Comparison of ENCODE assay signal across 8 cellular contexts in the genomic region with DNA sequence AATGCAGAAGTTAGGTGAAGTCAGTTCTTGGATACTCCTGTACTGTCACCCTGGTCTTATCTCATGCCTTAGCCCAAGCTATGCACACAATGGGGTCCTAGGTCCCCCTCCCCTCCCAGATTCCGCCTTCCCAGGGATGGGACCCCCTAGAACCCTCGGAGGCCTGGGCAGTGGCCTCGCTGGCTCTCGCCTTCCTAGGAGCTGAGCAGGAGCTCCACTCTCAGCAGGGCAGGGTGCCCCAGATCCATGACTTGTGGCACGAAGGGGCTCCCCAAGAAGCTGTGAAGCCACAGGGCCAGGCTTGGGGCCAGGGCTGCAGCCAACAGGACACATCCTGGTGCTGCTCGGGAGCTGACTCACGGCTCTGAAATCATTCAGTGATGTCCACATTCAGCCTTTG. TPM values are rescaled to one million over a fixed set of nuclear protein-coding genes. Genes with fewer than 3 reads are reported as not detected.
DNase-seq lines count a peak whose midpoint lies in the region; ATAC-seq, FAIRE-seq and TF ChIP-seq lines count a peak whose summit lies in the region.
"Not testable (repeated sequence)": the region's sequence is repeated elsewhere in the genome, so short reads cannot be mapped to it uniquely, and the experiment has no call there.

No MANE protein-coding gene starts in this region.

- POLR2A ChIA-PET in AG04450 (lab: Yijun Ruan, JAX); WTC11 (lab: Charles Lee): not testable (repeated sequence)

- not testable (repeated sequence) for H3K4me2 ChIP-seq in astrocyte (ENCODE audit: low read length)

- not testable (repeated sequence) for H2AFZ ChIP-seq in astrocyte (ENCODE audit: low read depth, low read length)

- H3K4me3 ChIP-seq in AG04450 (ENCODE audit: low read depth, low read length); astrocyte (ENCODE audit: insufficient read depth, low read depth, low read length); left lung; spleen: not testable (repeated sequence)

- H3K9me3 Mint-ChIP-seq in WTC11; astrocyte (ENCODE audit: unreplicated experiment): not testable (repeated sequence)

- not testable (repeated sequence) for H3K4me1 ChIP-seq in astrocyte (ENCODE audit: insufficient read depth, low read length); left lung; spleen

- FAIRE-seq in HTR-8/SVneo (lab: Jason Lieb, UNC), result peak; percentile 81
- peak; percentile 99 for FAIRE-seq in astrocyte (lab: Jason Lieb, UNC)

- TF ChIP-seq CTCF in AG04450 (IDR thresholded peaks at IDR 0.05; ENCODE audit: low read depth, low read length); WTC11 (IDR thresholded peaks at IDR 0.05); astrocyte (IDR thresholded peaks at IDR 0.05; ENCODE audit: insufficient read depth, low read depth, low read length); left lung (IDR thresholded peaks at IDR 0.05); spleen (IDR thresholded peaks at IDR 0.05 in 8 of 11, conservative IDR thresholded peaks at IDR 0.05 in 3 of 11): not testable (repeated sequence)

- not testable (repeated sequence) for H3K36me3 ChIP-seq in astrocyte (ENCODE audit: insufficient read depth, low read length); left lung
- peaks cover 0 to 22% (median 0%) of the 10 kb centered on the region in 6 donors for H3K36me3 ChIP-seq in spleen

- H3K4me3 Mint-ChIP-seq in WTC11; astrocyte (ENCODE audit: unreplicated experiment): not testable (repeated sequence)

- intact Hi-C loops in Right ventricle myocardium superior (cut with DNase I); left lung (cut with DNase I); posterior vena cava (cut with DNase I); spleen (cut with DNase I; ENCODE audit: low total_unique reads): not testable (repeated sequence)

- DNase-seq in AG04450 (ENCODE audit: low read depth, low spot score); HTR-8/SVneo (ENCODE audit: insufficient read length, low spot score); astrocyte (ENCODE audit: low read depth): not testable (repeated sequence)
- DNase-seq in WTC11 (ENCODE audit: low spot score) (peak; percentile 2), Right ventricle myocardium superior (peak; percentile 22), left lung (peak; percentile 10 to 56), posterior vena cava (ENCODE audit: low spot score) (peak; percentile 50), spleen (peak; percentile 47)

- H3K27me3 Mint-ChIP-seq in WTC11 (ENCODE audit: low read depth); astrocyte (ENCODE audit: low read depth, unreplicated experiment): not testable (repeated sequence)

- H3K9ac ChIP-seq in astrocyte (ENCODE audit: low read length), result not testable (repeated sequence)

- H3K4me1 Mint-ChIP-seq in WTC11; astrocyte (ENCODE audit: low read depth, unreplicated experiment): not testable (repeated sequence)

- 86 to 94% (median 87%) methylated on average over 4 to 6 of the region's 7 CpGs for WGBS in spleen, 5 donors

- not testable (repeated sequence) for H3K36me3 Mint-ChIP-seq in WTC11; astrocyte (ENCODE audit: low read depth, unreplicated experiment)

- H3K9me3 ChIP-seq in AG04450 (ENCODE audit: control insufficient read depth, insufficient read depth, low read length); astrocyte (ENCODE audit: insufficient read depth, low read depth, low read length); left lung; spleen: not testable (repeated sequence)

- H3K27ac ChIP-seq in AG04450 (ENCODE audit: low read depth, low read length), result peak overlapping the region; percentile 47
- H3K27ac ChIP-seq in astrocyte (ENCODE audit: low read depth, low read length); left lung; spleen: not testable (repeated sequence)

- H3K27me3 ChIP-seq in AG04450 (ENCODE audit: control insufficient read depth, insufficient read depth, low read length); astrocyte (ENCODE audit: insufficient read depth, low read length); left lung; spleen (replicated peaks in 1 of 7): not testable (repeated sequence)

- ATAC-seq in WTC11; Right ventricle myocardium superior (ENCODE audit: poor library complexity); left lung: not testable (repeated sequence)

- CTCF ChIA-PET in AG04450 (lab: Charles Lee); WTC11 (lab: Charles Lee): not testable (repeated sequence)

- not testable (repeated sequence) for H3K79me2 ChIP-seq in astrocyte (ENCODE audit: insufficient read depth, low read length)

- not testable (repeated sequence) for H4K20me1 ChIP-seq in astrocyte (ENCODE audit: insufficient read depth, low read length)

- not testable (repeated sequence) for TF ChIP-seq POLR2A in spleen (IDR thresholded peaks at IDR 0.05)

- not testable (repeated sequence) for H3K27ac Mint-ChIP-seq in WTC11; astrocyte (ENCODE audit: unreplicated experiment)

RNA-seq across cellular contexts. Expression of a gene that starts 9.7 kb away (rescaled TPM):
- polyA plus RNA-seq in AG04450 (2011; rRNA removed) (45.4 and 60.9 TPM in 2 replicates), spleen (10 to 100 TPM; 50.0 to 70.0 (median 66.1) TPM)
- polyA minus RNA-seq in AG04450 (2011; rRNA and poly(A)+ RNA removed), result 19.9 and 20.9 TPM in 2 replicates
- total RNA-seq in WTC11 (2021) (61.9 to 68.5 TPM (median 63.6 TPM) in 3 replicates), astrocyte (33.3 and 33.7 TPM in 2 replicates), Right ventricle myocardium superior (45.1 TPM), left lung (10 to 100 TPM; 35.5 to 46.7 TPM), posterior vena cava (10 to 100 TPM; 25.7 to 27.1 TPM), spleen (10 to 100 TPM; 25.6 to 49.9 (median 32.4) TPM)

RNA-seq across cellular contexts. Expression of a gene that starts 42.1 kb away (rescaled TPM):
- 0.16 and 0.38 TPM in 2 replicates for polyA plus RNA-seq in AG04450 (2011; rRNA removed)
- 0.23 and 0.26 TPM in 2 replicates for polyA minus RNA-seq in AG04450 (2011; rRNA and poly(A)+ RNA removed)
- total RNA-seq in WTC11 (2021), result 23.0 to 27.0 TPM (median 25.0 TPM) in 3 replicates
- 1.9 and 2.9 TPM in 2 replicates for total RNA-seq in astrocyte
- total RNA-seq in Right ventricle myocardium superior, result 0.75 TPM
- total RNA-seq in left lung, result 10 to 100 TPM in 1 of 2 donors, 1 to 10 TPM in 1; 8.9 to 10.9 TPM
- total RNA-seq in posterior vena cava, result under 1 TPM; 0.19 to 0.76 TPM
- 10 to 100 TPM in 2 of 7 donors, 1 to 10 TPM in 5; 4.5 to 11.8 (median 7.0) TPM for total RNA-seq in spleen
- polyA plus RNA-seq in spleen, result 1 to 10 TPM; 1.5 to 6.5 (median 2.8) TPM
